ENCODE assay signal across 8 cellular contexts in genomic region chr20:25057234-25058050, GRCh38. TPM values are rescaled to one million over a fixed set of nuclear protein-coding genes. Genes with fewer than 3 reads are reported as not detected.
A peak's percentile ranks its signal among the peaks of the same experiment; 100 is the strongest.
DNase-seq lines count a peak whose midpoint lies in the region; FAIRE-seq and TF ChIP-seq lines count a peak whose summit lies in the region.

No MANE protein-coding gene starts in this region.

- no peak for TF ChIP-seq CTCF in LNCaP clone FGC (IDR thresholded peaks at IDR 0.05; ENCODE audit: control insufficient read depth, extremely low read depth, insufficient read depth)
- TF ChIP-seq CTCF in WERI-Rb-1 (IDR thresholded peaks at IDR 0.05; ENCODE audit: low read depth, low read length) = no peak
- TF ChIP-seq CTCF in mammary epithelial cell (conservative IDR thresholded peaks at IDR 0.05 in 1 of 2, IDR thresholded peaks at IDR 0.05 in 1 of 2; ENCODE audit: extremely low read depth in 1 of 2, insufficient read depth in 1 of 2, low read depth in 1 of 2, low read length in 2 of 2) = no peak
- no peak for TF ChIP-seq CTCF in kidney (IDR thresholded peaks at IDR 0.05; ENCODE audit: borderline replicate concordance, extremely low read depth, insufficient read depth)

- CTCF ChIA-PET in mammary epithelial cell (lab: Charles Lee; ENCODE audit: low non-redundant PET) = no interaction called here

- 1% methylated on average over 76 to 79 of the region's 86 CpGs for WGBS in GM23248 (ENCODE audit: low coverage in 1 of 2, low lambda C conversion rate in 2 of 2, missing lambda C conversion rate in 2 of 2), 2 experiments
- 6% methylated on average over 20 of the region's 86 CpGs for WGBS in mammary epithelial cell (ENCODE audit: low coverage, missing lambda C conversion rate)

- H3K27ac ChIP-seq in GM23248 (no peak overlapping the region), WERI-Rb-1 (no peak overlapping the region), mammary epithelial cell (ENCODE audit: insufficient read depth, low read depth, low read length) (no peak overlapping the region), kidney (ENCODE audit: low read depth in 2 of 2, low read length in 2 of 2) (peak overlapping the region; percentile 95 to 96)

- H3K4me3 ChIP-seq in GM23248 = peak overlapping the region; percentile 70
- peak overlapping the region; percentile 40 for H3K4me3 ChIP-seq in LNCaP clone FGC (ENCODE audit: low read depth, low read length)
- H3K4me3 ChIP-seq in WERI-Rb-1 (ENCODE audit: low read depth, low read length) = peak overlapping the region; percentile 66
- H3K4me3 ChIP-seq in mammary epithelial cell (replicated peaks in 1 of 3; ENCODE audit: insufficient read depth in 1 of 3, low read depth in 2 of 3, low read length in 3 of 3) = peak overlapping the region; percentile 49 to 66 (median 62)
- peak overlapping the region; percentile 76 to 79 for H3K4me3 ChIP-seq in kidney (ENCODE audit: low read length in 2 of 2)

- no peak for FAIRE-seq in kidney (lab: Jason Lieb, UNC)

- H3F3A ChIP-seq in GM23248 (ENCODE audit: insufficient read depth) = peaks cover 14% of the 10 kb centered on the region; the same call in 1 of the 2 replicates

- H3K9me2 ChIP-seq in GM23248 (ENCODE audit: insufficient read depth) = no peaks in the 10 kb centered on the region

- no peaks in the 10 kb centered on the region for H3K79me2 ChIP-seq in GM23248 (ENCODE audit: insufficient read depth)
- H3K79me2 ChIP-seq in mammary epithelial cell (ENCODE audit: insufficient read depth, low read length) = no peaks in the 10 kb centered on the region

- H3K36me3 ChIP-seq in GM23248 (ENCODE audit: low read depth) (no peaks in the 10 kb centered on the region), WERI-Rb-1 (no peaks in the 10 kb centered on the region), mammary epithelial cell (ENCODE audit: insufficient read depth, low read length) (no peaks in the 10 kb centered on the region), kidney (ENCODE audit: control insufficient read depth in 1 of 2, insufficient read depth in 2 of 2, low read length in 2 of 2) (no peaks in the 10 kb centered on the region)

- intact Hi-C loops in mammary epithelial cell (cut with micrococcal nuclease) (no loop called here), kidney (cut with DNase I) (no loop called here)

- H2AFZ ChIP-seq in GM23248 (peak overlapping the region; percentile 82), mammary epithelial cell (ENCODE audit: low read depth, low read length) (peak overlapping the region; percentile 96)

- DNase-seq in GM03348 (ENCODE audit: low spot score) (peak; percentile 90), GM23248 (peak; percentile 68), LNCaP clone FGC (ENCODE audit: low read depth) (no peak), WERI-Rb-1 (peak; percentile 53), mammary epithelial cell (peak; percentile 56), kidney (peak; percentile 93), NCI-H1694 (lab: John Stamatoyannopoulos, UW) (no peak)
- peak; percentile 39 to 51 for DNase-seq in stimulated activated CD4-positive, alpha-beta T cell treated with anti-CD3 and anti-CD28 coated beads, Interleukin-15, amount 100 ng/mL, for 48 hours (ENCODE audit: low read depth in 2 of 2)

- H3K4me1 ChIP-seq in GM23248 (ENCODE audit: insufficient read depth) = peaks cover 23% of the 10 kb centered on the region
- H3K4me1 ChIP-seq in mammary epithelial cell (ENCODE audit: insufficient read depth, low read length) = peaks cover 17% of the 10 kb centered on the region
- peaks cover 37 to 50% of the 10 kb centered on the region in 2 donors for H3K4me1 ChIP-seq in kidney (ENCODE audit: control insufficient read depth in 1 of 2, insufficient read depth in 1 of 2, low read depth in 1 of 2, low read length in 2 of 2)

- dilution Hi-C loops in mammary epithelial cell (cut with HindIII; ENCODE audit: low sequenced_read_pairs) = no loop called here

- H3K27me3 ChIP-seq in GM23248 (replicated peaks; ENCODE audit: insufficient read depth) = peaks cover 16% of the 10 kb centered on the region
- peaks cover 3% of the 10 kb centered on the region for H3K27me3 ChIP-seq in WERI-Rb-1 (ENCODE audit: insufficient read depth, low read depth, severe bottlenecking)
- peaks cover 8% of the 10 kb centered on the region for H3K27me3 ChIP-seq in mammary epithelial cell (ENCODE audit: insufficient read depth, low read length)

- H3K9ac ChIP-seq in GM23248 (peak overlapping the region; percentile 69), mammary epithelial cell (ENCODE audit: insufficient read depth, low read length) (no peak overlapping the region), kidney (ENCODE audit: low read length in 2 of 2) (peak overlapping the region; percentile 76 to 88)

- H3K9me3 ChIP-seq in GM23248 (ENCODE audit: low read depth) (no peaks in the 10 kb centered on the region), WERI-Rb-1 (ENCODE audit: severe bottlenecking) (no peaks in the 10 kb centered on the region), mammary epithelial cell (replicated peaks; ENCODE audit: insufficient read depth, low read length) (no peaks in the 10 kb centered on the region), kidney (ENCODE audit: control insufficient read depth in 1 of 2, low read length in 2 of 2) (no peaks in the 10 kb centered on the region)

- in situ Hi-C loops in GM23248 (cut with MboI) (no loop called here), mammary epithelial cell (cut with MboI; ENCODE audit: low sequenced_read_pairs in 2 of 2) (loop anchor here (5.0 to 25.0 kb wide), 4 partner anchors 35 to 355 kb away; partner anchors contain the start of genes ABHD12 (in 1 of the 2) and GINS1 (in 1 of the 2))

- BruUV-seq in mammary epithelial cell (replicated peaks; lab: Mats Ljungman, UMichigan) = no TSS peak

- H3K4me2 ChIP-seq in GM23248 (ENCODE audit: unreplicated experiment) (peak overlapping the region; percentile 96), mammary epithelial cell (ENCODE audit: insufficient read depth, low read depth, low read length) (peak overlapping the region; percentile 97)

- H4K20me1 ChIP-seq in GM23248 (ENCODE audit: insufficient read depth) (no peaks in the 10 kb centered on the region), mammary epithelial cell (ENCODE audit: insufficient read depth, low read length) (no peaks in the 10 kb centered on the region)

RNA-seq across cellular contexts. Expression of gene ACSS1, which starts 0.5 kb away (rescaled TPM):
- under 0.01 and 1.1 TPM in 2 replicates for total RNA-seq in GM23248 (2014; rRNA removed; shearing (Covaris generic))
- polyA plus RNA-seq in GM23248 (2016; fragmentation: Nextera tagmentation; extraction: Ambion mirVana) = 0.61 and 0.94 TPM in 2 replicates
- total RNA-seq in mammary epithelial cell = 1 to 10 TPM; 1.2 to 3.5 TPM
- polyA plus RNA-seq in mammary epithelial cell = 2.2 TPM
- polyA minus RNA-seq in mammary epithelial cell = 3.2 TPM
- 30.6 TPM for total RNA-seq in kidney
- 72.3 TPM for polyA plus RNA-seq in kidney (ENCODE audit: insufficient read depth, low read depth, low replicate concordance)

RNA-seq across cellular contexts. Expression of gene VSX1, which starts 24.5 kb away (rescaled TPM):
- total RNA-seq in GM23248 (2014; rRNA removed; shearing (Covaris generic)) = not detected in 2 replicates
- polyA plus RNA-seq in GM23248 (2016; fragmentation: Nextera tagmentation; extraction: Ambion mirVana) = not detected in 2 replicates
- not detected for total RNA-seq in mammary epithelial cell
- not detected for polyA plus RNA-seq in mammary epithelial cell
- not detected for polyA minus RNA-seq in mammary epithelial cell
- 0.41 TPM for total RNA-seq in kidney
- polyA plus RNA-seq in kidney (ENCODE audit: insufficient read depth, low read depth, low replicate concordance) = not detected

Comparison
In these comparisons a context has a peak if more than half of its experiments do, and no peak if none do; other contexts are left out.
1. DNase-seq: peak in GM03348 (single experiment), GM23248 (single experiment), WERI-Rb-1 (single experiment), mammary epithelial cell (single experiment), kidney (single experiment) and stimulated activated CD4-positive, alpha-beta T cell treated with anti-CD3 and anti-CD28 coated beads, Interleukin-15, amount 100 ng/mL, for 48 hours (2 of 2); none in LNCaP clone FGC (single experiment) and NCI-H1694 (single experiment).
2. H3K27ac ChIP-seq: peak in kidney (2 of 2); none in GM23248 (single experiment), WERI-Rb-1 (single experiment) and mammary epithelial cell (single experiment).
3. Peak in every context shown above with its lines, with median percentiles within 50 percentile points of each other: H3K4me3 ChIP-seq.